In the genomic region with DNA sequence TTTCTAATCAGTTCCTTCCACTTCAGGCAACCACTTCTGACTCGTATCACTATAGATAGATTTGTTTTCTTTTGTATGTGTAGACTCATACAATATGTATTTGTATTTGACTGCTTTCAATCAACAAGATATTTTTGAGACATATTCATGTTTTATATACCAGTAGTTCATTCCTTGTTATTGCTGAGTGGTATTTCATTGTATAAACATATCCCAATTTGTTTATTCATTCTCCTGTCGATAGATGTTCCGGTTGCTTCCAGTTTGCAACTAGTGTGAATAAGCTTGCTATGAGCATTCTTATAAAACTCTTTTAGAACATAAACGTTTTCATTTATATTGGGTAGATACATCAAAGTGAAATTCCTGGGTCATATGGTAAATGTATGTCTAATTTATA, we compare ENCODE assay signal across 24 cellular contexts.
"Had no signal": no experiment of that assay in that cellular context is flagged by ENCODE, and none has a peak within 500 bp of the region (broad histone marks: within the 10 kb centered on the region; RNA-seq: fewer than 3 reads in every experiment).

No MANE protein-coding gene starts in this region.

- DNase-seq: hypothalamus; islet precursor cell; left ventricle myocardium inferior; midbrain; naive thymus-derived CD4-positive, alpha-beta T cell; nucleus accumbens; pancreas; posterior cingulate gyrus; retina; right cardiac atrium; spleen; stimulated activated CD4-positive, alpha-beta T cell treated with anti-CD3 and anti-CD28 coated beads, Interleukin-4, amount 100 ng/mL, for 24 hours; stimulated activated naive CD4-positive, alpha-beta T cell; tibial artery; trophoblast cell; uterus had no signal

- ATAC-seq: naive thymus-derived CD4-positive, alpha-beta T cell; pancreas; right cardiac atrium; sciatic nerve; stimulated activated effector memory CD8-positive, alpha-beta T cell treated with anti-CD3 and anti-CD28 coated beads, Interleukin-12 subunit alpha, Interleukin-12 subunit beta, amount 100 ng/mL, for 72 hours had no signal

- H3K27ac ChIP-seq: left ventricle myocardium inferior, pancreas, prostate gland, skin epidermis, spleen, suprapubic skin, thoracic aorta, tibial artery, uterus had no signal

- H3K9me3 ChIP-seq: mucosa of descending colon, pancreas, prostate gland, suprapubic skin, thoracic aorta, tibial artery, uterus had no signal

- H3K36me3 ChIP-seq: left ventricle myocardium inferior, pancreas, prostate gland, spleen, suprapubic skin, thoracic aorta, tibial artery, uterus had no signal

- H3K4me1 ChIP-seq: left ventricle myocardium inferior, pancreas, prostate gland, spleen, suprapubic skin, tibial artery, uterus had no signal

- FAIRE-seq: pancreas had no signal

- H3K27me3 ChIP-seq: pancreas, spleen, suprapubic skin, tibial artery, uterus had no signal

- H3K4me3 ChIP-seq: left ventricle myocardium inferior, lung, mucosa of descending colon, pancreas, prostate gland, skin epidermis, spleen, suprapubic skin, thoracic aorta, tibial artery, uterus had no signal
